In the genomic region with DNA sequence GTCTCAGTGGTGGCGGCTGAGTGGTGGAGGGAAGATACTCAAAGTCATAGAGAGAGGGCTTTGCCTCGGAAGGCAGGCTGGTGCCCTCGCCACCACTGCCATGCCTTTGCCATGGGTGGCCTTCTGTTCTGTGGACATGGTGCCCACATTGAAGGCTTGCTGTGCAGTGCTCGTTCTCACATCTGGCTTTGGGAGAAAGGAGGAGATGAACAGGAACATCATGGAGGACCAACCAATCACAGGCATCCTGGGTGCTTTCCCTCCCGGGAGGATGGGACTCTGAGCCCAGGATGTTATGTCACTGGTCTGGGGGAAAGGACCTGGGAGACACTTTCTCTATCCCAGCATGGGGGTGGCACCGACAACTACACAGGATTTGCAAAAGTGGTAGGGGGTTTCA, we compare ENCODE assay signal across 18 cellular contexts.
"Had no signal": no experiment of that assay in that cellular context is flagged by ENCODE, and none has a peak within 500 bp of the region (broad histone marks: within the 10 kb centered on the region; RNA-seq: fewer than 3 reads in every experiment).

No MANE protein-coding gene starts in this region.

- H3K4me3 ChIP-seq: dorsolateral prefrontal cortex, lung, prostate gland, sigmoid colon, stomach, thyroid gland had no signal

- H3K4me3 Mint-ChIP-seq: memory B cell; natural killer cell; neural crest cell; stimulated activated effector memory CD8-positive, alpha-beta T cell treated with anti-CD3 and anti-CD28 coated beads, Interleukin-12 subunit alpha, Interleukin-12 subunit beta, amount 100 ng/mL, for 72 hours had no signal

- H3K27me3 Mint-ChIP-seq: memory B cell had no signal

- H3K4me1 Mint-ChIP-seq: memory B cell; natural killer cell; stimulated activated effector memory CD8-positive, alpha-beta T cell treated with anti-CD3 and anti-CD28 coated beads, Interleukin-12 subunit alpha, Interleukin-12 subunit beta, amount 100 ng/mL, for 72 hours had no signal

- H3K27ac ChIP-seq: dorsolateral prefrontal cortex, prostate gland, sigmoid colon, stomach, thyroid gland had no signal

- H3K27me3 ChIP-seq: dorsolateral prefrontal cortex, sigmoid colon, stomach, thyroid gland had no signal

- H3K27ac Mint-ChIP-seq: memory B cell; natural killer cell; stimulated activated effector memory CD8-positive, alpha-beta T cell treated with anti-CD3 and anti-CD28 coated beads, Interleukin-12 subunit alpha, Interleukin-12 subunit beta, amount 100 ng/mL, for 72 hours had no signal

- H3K9me3 Mint-ChIP-seq: memory B cell; natural killer cell; neural crest cell; stimulated activated effector memory CD8-positive, alpha-beta T cell treated with anti-CD3 and anti-CD28 coated beads, Interleukin-12 subunit alpha, Interleukin-12 subunit beta, amount 100 ng/mL, for 72 hours had no signal

- H3K9me3 ChIP-seq: prostate gland, sigmoid colon, stomach, thyroid gland had no signal

- H3K4me1 ChIP-seq: prostate gland, sigmoid colon, stomach had no signal

- H3K36me3 Mint-ChIP-seq: memory B cell; natural killer cell; stimulated activated effector memory CD8-positive, alpha-beta T cell treated with anti-CD3 and anti-CD28 coated beads, Interleukin-12 subunit alpha, Interleukin-12 subunit beta, amount 100 ng/mL, for 72 hours had no signal

- DNase-seq: cerebellar nuclear complex; dorsolateral prefrontal cortex; effector memory CD4-positive, alpha-beta T cell; erythroblast; natural killer cell; right cardiac atrium; sigmoid colon; stimulated activated CD4-positive, alpha-beta T cell treated with anti-CD3 and anti-CD28 coated beads, Interleukin-2, amount 100 ng/mL, for 24 hours; stimulated activated CD4-positive, alpha-beta T cell treated with anti-CD3 and anti-CD28 coated beads, Interleukin-4, amount 100 ng/mL, for 24 hours; stimulated activated naive CD4-positive, alpha-beta T cell treated with Interleukin-2 at 50 U/mL for 16 hours; stomach; thyroid gland; trophoblast cell had no signal
